ENCODE assay signal across 15 cellular contexts in genomic region chr17:21389352-21389751, GRCh38. TPM values are rescaled to one million over a fixed set of nuclear protein-coding genes. Genes with fewer than 3 reads are reported as not detected.
A peak's percentile ranks its signal among the peaks of the same experiment; 100 is the strongest.
DNase-seq lines count a peak whose midpoint lies in the region; ATAC-seq, FAIRE-seq and TF ChIP-seq lines count a peak whose summit lies in the region.
"Had no signal": no experiment of that assay in that cellular context is flagged by ENCODE, and none has a peak within 500 bp of the region (broad histone marks: within the 10 kb centered on the region; RNA-seq: fewer than 3 reads in every experiment).

No MANE protein-coding gene starts in this region.

- peak; percentile 21 for DNase-seq in activated CD4-positive, alpha-beta T cell treated with anti-CD3 and anti-CD28 coated beads for 36 hours
- DNase-seq in activated CD4-positive, alpha-beta T cell treated with anti-CD3 and anti-CD28 coated beads, Interleukin-2, amount 10 ng/mL, durations not matched to agents 7 days and 5 days = no peak
- DNase-seq in H9 (no peak), GM12878 (ENCODE audit: low read depth, low spot score) (no peak), ureter (ENCODE audit: low spot score) (no peak)
- no peak for DNase-seq in stimulated activated naive CD8-positive, alpha-beta T cell treated with anti-CD3 and anti-CD28 coated beads, Interleukin-15, Interleukin-2, amounts not matched to agents 100 U/mL and 50 U/mL, for 24 hours
- DNase-seq in activated naive CD4-positive, alpha-beta T cell (lab: John Stamatoyannopoulos, UW) = no peak
- DNase-seq: CD4-positive, alpha-beta T cell; DMS153; DMS79 treated with DMSO at 0.1 percent for 48 hours; GDM1; H7 had no signal

- H3T11ph ChIP-seq in H9 (ENCODE audit: low read length) = no peak overlapping the region

- POLR2A ChIA-PET in activated CD4-positive, alpha-beta T cell treated with anti-CD3 and anti-CD28 coated beads for 36 hours (lab: Charles Lee) = no interaction called here
- POLR2A ChIA-PET in activated CD4-positive, alpha-beta T cell treated with anti-CD3 and anti-CD28 coated beads, Interleukin-2, amount 10 ng/mL, durations not matched to agents 7 days and 5 days (lab: Charles Lee) = no interaction called here
- POLR2A ChIA-PET in GM12878 (lab: Charles Lee) = no interaction called here

- RAD21 ChIA-PET in GM12878 (lab: Charles Lee; ENCODE audit: unreplicated experiment) = interaction anchor here (0.6 kb wide), 1 partner anchor 68 kb away, joined by 3 read pairs; no protein-coding TSS in a partner anchor

- no peaks in the 10 kb centered on the region for H3K9me3 ChIP-seq in H9 (ENCODE audit: control insufficient read depth, low read depth, low read length)
- H3K9me3 ChIP-seq in GM12878 (replicated peaks; ENCODE audit: control insufficient read depth, insufficient read depth, low read length) = no peaks in the 10 kb centered on the region

- no peak overlapping the region for H3K9ac ChIP-seq in H9 (ENCODE audit: extremely low read depth, insufficient read length, low read length)
- no peak overlapping the region for H3K9ac ChIP-seq in GM12878 (ENCODE audit: control insufficient read depth, insufficient read depth, low read length)

- H3K4me2 ChIP-seq in H9 (ENCODE audit: insufficient read depth, insufficient read length, low read length) (no peak overlapping the region), GM12878 (ENCODE audit: control insufficient read depth, insufficient read depth) (no peak overlapping the region)
- H3K4me2 ChIP-seq: GM23338 had no signal

- no peak for TF ChIP-seq EP300 in GM12878 (IDR thresholded peaks at IDR 0.05; ENCODE audit: borderline replicate concordance in 1 of 2, control insufficient read depth in 1 of 2, low read depth in 2 of 2, low read length in 2 of 2)

- no peaks in the 10 kb centered on the region for H3K36me3 ChIP-seq in GM12878 (ENCODE audit: control insufficient read depth in 2 of 2, insufficient read depth in 2 of 2, low read length in 1 of 2)

- no peaks in the 10 kb centered on the region for H3K9me3 Mint-ChIP-seq in activated CD4-positive, alpha-beta T cell treated with anti-CD3 and anti-CD28 coated beads for 36 hours (ENCODE audit: low read depth)
- no peaks in the 10 kb centered on the region for H3K9me3 Mint-ChIP-seq in activated CD4-positive, alpha-beta T cell treated with anti-CD3 and anti-CD28 coated beads, Interleukin-2, amount 10 ng/mL, durations not matched to agents 7 days and 5 days
- no peaks in the 10 kb centered on the region for H3K9me3 Mint-ChIP-seq in H9
- H3K9me3 Mint-ChIP-seq: CD4-positive, alpha-beta T cell had no signal

- BruUV-seq in GM12878 (replicated peaks; lab: Mats Ljungman, UMichigan) = no TSS peak

- H2BK15ac ChIP-seq in H9 (ENCODE audit: low read depth, low read length) = peak overlapping the region; percentile 31; the same call in 1 of the 2 replicates

- no peaks in the 10 kb centered on the region for H3K36me3 Mint-ChIP-seq in activated CD4-positive, alpha-beta T cell treated with anti-CD3 and anti-CD28 coated beads for 36 hours (ENCODE audit: low read depth)
- no peaks in the 10 kb centered on the region for H3K36me3 Mint-ChIP-seq in activated CD4-positive, alpha-beta T cell treated with anti-CD3 and anti-CD28 coated beads, Interleukin-2, amount 10 ng/mL, durations not matched to agents 7 days and 5 days (ENCODE audit: low read depth)
- peaks cover 0 to 2% (median 0%) of the 10 kb centered on the region in 3 experiments; a peak in 1 of 7 replicates for H3K36me3 Mint-ChIP-seq in H9 (ENCODE audit: insufficient read depth in 1 of 3, low read depth in 3 of 3)

- H2BK20ac ChIP-seq in H9 (ENCODE audit: low read depth, low read length, poor library complexity, severe bottlenecking) = no peak overlapping the region

- peaks cover 2% of the 10 kb centered on the region for H3K27me3 Mint-ChIP-seq in activated CD4-positive, alpha-beta T cell treated with anti-CD3 and anti-CD28 coated beads for 36 hours
- no peaks in the 10 kb centered on the region for H3K27me3 Mint-ChIP-seq in activated CD4-positive, alpha-beta T cell treated with anti-CD3 and anti-CD28 coated beads, Interleukin-2, amount 10 ng/mL, durations not matched to agents 7 days and 5 days
- peaks cover 2% of the 10 kb centered on the region for H3K27me3 Mint-ChIP-seq in H9 (ENCODE audit: low read depth)
- H3K27me3 Mint-ChIP-seq: CD4-positive, alpha-beta T cell had no signal

- no peak overlapping the region for H4K5ac ChIP-seq in H9 (ENCODE audit: insufficient read length, low read depth, low read length)

- no peaks in the 10 kb centered on the region for H3K23me2 ChIP-seq in H9 (ENCODE audit: insufficient read length, low read depth, low read length, poor library complexity, severe bottlenecking)

- H4K20me1 ChIP-seq in H9 (ENCODE audit: control insufficient read depth, insufficient read depth, insufficient read length) = no peaks in the 10 kb centered on the region
- no peaks in the 10 kb centered on the region for H4K20me1 ChIP-seq in GM12878 (ENCODE audit: control insufficient read depth, insufficient read depth)

- H2AFZ ChIP-seq in H9 (ENCODE audit: low read length) (no peak overlapping the region), GM12878 (ENCODE audit: control insufficient read depth, low read depth, low read length) (no peak overlapping the region)
- H2AFZ ChIP-seq: GM23338 had no signal

- TF ChIP-seq RAD21 in GM12878 (IDR thresholded peaks at IDR 0.05; ENCODE audit: insufficient read depth, low read depth, low read length) = no peak

- no peak overlapping the region for H2BK120ac ChIP-seq in H9 (ENCODE audit: low read depth, low read length, poor library complexity, severe bottlenecking)

- no peak overlapping the region for H3K4me3 ChIP-seq in GM12878
- H3K4me3 ChIP-seq: GM23338 had no signal

- WGBS in H9 (ENCODE audit: extremely low coverage, insufficient read length, low lambda C conversion rate) = no CpG with 5 or more reads among the region's 8 CpGs
- WGBS in GM12878 (ENCODE audit: insufficient coverage, insufficient replicate concordance, low lambda C conversion rate, missing lambda C conversion rate) = 0% methylated on average over 8 of the region's 8 CpGs

- H3K27ac ChIP-seq in H9 (ENCODE audit: insufficient read length, low read depth, low read length) = no peak overlapping the region
- H3K27ac ChIP-seq in GM12878 (ENCODE audit: control insufficient read depth, insufficient read depth) = no peak overlapping the region
- H3K27ac ChIP-seq: 22Rv1 had no signal

- no peak overlapping the region for H4K8ac ChIP-seq in H9 (replicated peaks; ENCODE audit: insufficient read length, low read depth, low read length)

- no peaks in the 10 kb centered on the region for H3K4me1 ChIP-seq in H9 (ENCODE audit: insufficient read depth, low read length)
- H3K4me1 ChIP-seq in GM12878 (ENCODE audit: control insufficient read depth, insufficient read depth, low read length) = no peaks in the 10 kb centered on the region

- no peak for TF ChIP-seq POLR2A in GM12878 (IDR thresholded peaks at IDR 0.05; ENCODE audit: low read depth, low read length)

- H3K4me3 Mint-ChIP-seq in activated CD4-positive, alpha-beta T cell treated with anti-CD3 and anti-CD28 coated beads for 36 hours = no peak overlapping the region
- no peak overlapping the region for H3K4me3 Mint-ChIP-seq in activated CD4-positive, alpha-beta T cell treated with anti-CD3 and anti-CD28 coated beads, Interleukin-2, amount 10 ng/mL, durations not matched to agents 7 days and 5 days
- H3K4me3 Mint-ChIP-seq in H9 = no peak overlapping the region
- H3K4me3 Mint-ChIP-seq: CD4-positive, alpha-beta T cell; GM23338 had no signal

- no peak overlapping the region for H3K23ac ChIP-seq in H9 (ENCODE audit: insufficient read length, low read depth, low read length)

- H3K56ac ChIP-seq in H9 (ENCODE audit: insufficient read length, low read depth, low read length) = no peak overlapping the region

- H4K91ac ChIP-seq in H9 (ENCODE audit: insufficient read length, low read depth, low read length) = no peak overlapping the region

- H2BK5ac ChIP-seq in H9 (ENCODE audit: insufficient read length, low read length) = no peak overlapping the region

- H3K4ac ChIP-seq in H9 (ENCODE audit: low read depth, low read length) = no peak overlapping the region

- H2BK12ac ChIP-seq in H9 (ENCODE audit: insufficient read length, low read depth, low read length) = no peak overlapping the region

- SMC1A ChIA-PET in GM12878 (lab: Charles Lee; ENCODE audit: uncharacterized antibody, unreplicated experiment) = no interaction called here

- H3K79me1 ChIP-seq in H9 (ENCODE audit: insufficient read depth, low read depth, low read length, poor library complexity, severe bottlenecking) = no peaks in the 10 kb centered on the region

- no peak overlapping the region for H3K18ac ChIP-seq in H9 (ENCODE audit: insufficient read length, low read depth, low read length)

- H3K14ac ChIP-seq in H9 (ENCODE audit: insufficient read depth, low read length) = 0 out of 2 replicates have a peak overlapping the region, but pooled peaks have one; percentile 50

- no peak overlapping the region for H2AK5ac ChIP-seq in H9 (ENCODE audit: insufficient read length, low read length)

- no peak for FAIRE-seq in GM12878 (lab: Jason Lieb, UNC)

- in situ Hi-C loops in GM12878 (cut with MboI) = no loop called here

- no peak overlapping the region for H3K27ac Mint-ChIP-seq in activated CD4-positive, alpha-beta T cell treated with anti-CD3 and anti-CD28 coated beads for 36 hours
- H3K27ac Mint-ChIP-seq in activated CD4-positive, alpha-beta T cell treated with anti-CD3 and anti-CD28 coated beads, Interleukin-2, amount 10 ng/mL, durations not matched to agents 7 days and 5 days = no peak overlapping the region
- no peak overlapping the region for H3K27ac Mint-ChIP-seq in H9
- H3K27ac Mint-ChIP-seq: CD4-positive, alpha-beta T cell; GM23338 had no signal

- intact Hi-C loops in activated CD4-positive, alpha-beta T cell treated with anti-CD3 and anti-CD28 coated beads for 36 hours (cut with DNase I, micrococcal nuclease) = no loop called here
- intact Hi-C loops in GM12878 (cut with micrococcal nuclease; ENCODE audit: unreplicated experiment) = no loop called here

- H3K79me2 ChIP-seq in H9 (ENCODE audit: insufficient read depth, low read length) = no peaks in the 10 kb centered on the region
- no peaks in the 10 kb centered on the region for H3K79me2 ChIP-seq in GM12878 (ENCODE audit: control insufficient read depth, insufficient read depth, low read length)

- TF ChIP-seq CTCF in H9 (conservative IDR thresholded peaks at IDR 0.05) = no peak
- TF ChIP-seq CTCF in GM12878 (IDR thresholded peaks at IDR 0.05 in 2 of 3, conservative IDR thresholded peaks at IDR 0.05 in 1 of 3; ENCODE audit: control insufficient read depth in 2 of 3, extremely low read depth in 1 of 3, insufficient read depth in 1 of 3, low read depth in 3 of 3, low read length in 3 of 3) = no peak

- H3K4me1 Mint-ChIP-seq in activated CD4-positive, alpha-beta T cell treated with anti-CD3 and anti-CD28 coated beads for 36 hours = no peaks in the 10 kb centered on the region
- no peaks in the 10 kb centered on the region for H3K4me1 Mint-ChIP-seq in activated CD4-positive, alpha-beta T cell treated with anti-CD3 and anti-CD28 coated beads, Interleukin-2, amount 10 ng/mL, durations not matched to agents 7 days and 5 days
- H3K4me1 Mint-ChIP-seq in H9 = peaks cover 0 to 9% of the 10 kb centered on the region in 2 experiments; a peak in 1 of 4 replicates
- H3K4me1 Mint-ChIP-seq: GM23338 had no signal

- ATAC-seq in activated CD4-positive, alpha-beta T cell treated with anti-CD3 and anti-CD28 coated beads for 36 hours = peak; percentile 30
- ATAC-seq in GM12878 (no peak), GM21447 (IDR thresholded peaks at IDR 0.05; ENCODE audit: unreplicated experiment) (no peak)
- peak; percentile 26 for ATAC-seq in stimulated activated naive CD8-positive, alpha-beta T cell treated with anti-CD3 and anti-CD28 coated beads, Interleukin-15, Interleukin-2, amounts not matched to agents 100 U/mL and 50 U/mL, for 24 hours
- ATAC-seq: GM23338 had no signal

- CTCF ChIA-PET in activated CD4-positive, alpha-beta T cell treated with anti-CD3 and anti-CD28 coated beads for 36 hours (lab: Charles Lee) = no interaction called here
- CTCF ChIA-PET in activated CD4-positive, alpha-beta T cell treated with anti-CD3 and anti-CD28 coated beads, Interleukin-2, amount 10 ng/mL, durations not matched to agents 7 days and 5 days (lab: Charles Lee) = interaction anchor here (2.3 kb wide), 1 partner anchor 10 kb away, joined by 7 read pairs; no protein-coding TSS in a partner anchor
- CTCF ChIA-PET in GM12878 (lab: Yijun Ruan, JAX) = no interaction called here

- no peaks in the 10 kb centered on the region for H3K27me3 ChIP-seq in H9 (ENCODE audit: insufficient read depth, low read length)
- H3K27me3 ChIP-seq in GM12878 (replicated peaks in 1 of 2; ENCODE audit: control insufficient read depth in 2 of 2, insufficient read depth in 2 of 2, low read length in 1 of 2) = no peaks in the 10 kb centered on the region; a peak in 1 of 4 replicates

RNA-seq across cellular contexts. Expression of gene KCNJ12, which starts 13.2 kb away (rescaled TPM):
- total RNA-seq in activated CD4-positive, alpha-beta T cell treated with anti-CD3 and anti-CD28 coated beads for 36 hours = not detected
- not detected for total RNA-seq in activated CD4-positive, alpha-beta T cell treated with anti-CD3 and anti-CD28 coated beads, Interleukin-2, amount 10 ng/mL, durations not matched to agents 7 days and 5 days
- 0.29 and 0.39 TPM in 2 replicates for total RNA-seq in H9 (2021)
- not detected in 2 replicates for total RNA-seq in GM12878 (2013; cell fraction: nucleolus; rRNA removed)
- 0.11 and 0.17 TPM in 2 replicates for total RNA-seq in GM12878 (2014; rRNA removed)
- total RNA-seq in GM12878 (2014; rRNA removed; fragmentation: Illumina TruSeq; extraction: Trizol) = 0.05 and 0.09 TPM in 2 replicates
- total RNA-seq in GM12878 (2021) = 0.21 and 0.32 TPM in 2 replicates
- polyA plus RNA-seq in GM12878 (2011; ENCODE audit: low read depth) = not detected
- polyA plus RNA-seq in GM12878 (2011; rRNA removed) = 0.05 TPM in 1 of 2 replicates, not detected in the other
- 0.06 and 0.08 TPM in 2 replicates for polyA plus RNA-seq in GM12878 (2011; cell fraction: cytosol; rRNA removed)
- 0.12 and 0.15 TPM in 2 replicates for polyA plus RNA-seq in GM12878 (2011; cell fraction: nucleus; rRNA removed)
- polyA plus RNA-seq in GM12878 (2012) = 0.06 TPM in 1 of 2 replicates, not detected in the other
- 0.03 and 0.04 TPM in 2 replicates for polyA plus RNA-seq in GM12878 (2014; fragmentation: Illumina TruSeq; extraction: Trizol)
- not detected for polyA plus RNA-seq in GM12878 (2014; fragmentation: Nextera tagmentation; extraction: Ambion mirVana)
- 0.13 and 0.15 TPM in 2 replicates for polyA plus RNA-seq in GM12878 (2014; rRNA removed)
- polyA plus RNA-seq in GM12878 (2016; fragmentation: Nextera tagmentation; extraction: Ambion mirVana) = under 1 TPM in 1 of 2 experiments, not detected in 1; 0.07 TPM
- polyA minus RNA-seq in GM12878 (2011; rRNA and poly(A)+ RNA removed) = 0.31 TPM in 1 of 2 replicates, not detected in the other
- 0.21 and 0.27 TPM in 2 replicates for polyA minus RNA-seq in GM12878 (2011; cell fraction: cytosol; rRNA and poly(A)+ RNA removed)
- 0.19 TPM in 1 of 2 replicates, not detected in the other for polyA minus RNA-seq in GM12878 (2011; cell fraction: nucleus; rRNA and poly(A)+ RNA removed)
- 1.6 TPM for total RNA-seq in ureter

Comparison
In these comparisons a context has a peak if more than half of its experiments do, and no peak if none do; other contexts are left out.
1. ATAC-seq: peak in activated CD4-positive, alpha-beta T cell treated with anti-CD3 and anti-CD28 coated beads for 36 hours (single experiment) and stimulated activated naive CD8-positive, alpha-beta T cell treated with anti-CD3 and anti-CD28 coated beads, Interleukin-15, Interleukin-2, amounts not matched to agents 100 U/mL and 50 U/mL, for 24 hours (single experiment); none in GM12878 (single experiment) and GM21447 (single experiment).